Comparison of ENCODE assay signal across 27 cellular contexts in genomic region chr1:202698276-202698675, GRCh38. TPM values are rescaled to one million over a fixed set of nuclear protein-coding genes. Genes with fewer than 3 reads are reported as not detected.
DNase-seq lines count a peak whose midpoint lies in the region; ATAC-seq and TF ChIP-seq lines count a peak whose summit lies in the region.
"Had no signal": no experiment of that assay in that cellular context is flagged by ENCODE, and none has a peak within 500 bp of the region (broad histone marks: within the 10 kb centered on the region; RNA-seq: fewer than 3 reads in every experiment).

No MANE protein-coding gene starts in this region.

- no peaks in the 10 kb centered on the region for H3K4me1 ChIP-seq in hepatocyte (ENCODE audit: insufficient read depth)
- H3K4me1 ChIP-seq: colonic mucosa, left ventricle myocardium inferior had no signal

- no peak overlapping the region for H3K4me3 Mint-ChIP-seq in natural killer cell treated with Interleukin-12 subunit alpha and Interleukin-12 subunit beta and Interleukin-15 and Interleukin-18, amount 100 ng/mL, for 72 hours
- no peak overlapping the region for H3K4me3 Mint-ChIP-seq in natural killer cell
- H3K4me3 Mint-ChIP-seq: naive thymus-derived CD8-positive, alpha-beta T cell had no signal

- H3K9me3 ChIP-seq in hepatocyte (ENCODE audit: low read depth) = no peaks in the 10 kb centered on the region
- H3K9me3 ChIP-seq: colonic mucosa, left ventricle myocardium inferior, MG63 had no signal

- H3K27ac ChIP-seq in hepatocyte = no peak overlapping the region
- H3K27ac ChIP-seq: C4-2B, colonic mucosa, left ventricle myocardium inferior had no signal

- H3K9me2 ChIP-seq in hepatocyte (replicated peaks; ENCODE audit: insufficient read depth) = no peaks in the 10 kb centered on the region

- H3K27ac Mint-ChIP-seq in natural killer cell treated with Interleukin-12 subunit alpha and Interleukin-12 subunit beta and Interleukin-15 and Interleukin-18, amount 100 ng/mL, for 72 hours = no peak overlapping the region
- no peak overlapping the region for H3K27ac Mint-ChIP-seq in natural killer cell

- peaks cover 6 to 7% of the 10 kb centered on the region in 2 donors for H3K4me1 Mint-ChIP-seq in natural killer cell treated with Interleukin-12 subunit alpha and Interleukin-12 subunit beta and Interleukin-15 and Interleukin-18, amount 100 ng/mL, for 72 hours (ENCODE audit: low read depth in 2 of 2)
- H3K4me1 Mint-ChIP-seq in natural killer cell = peaks cover 6% of the 10 kb centered on the region in 2 donors

- H3K36me3 ChIP-seq in hepatocyte (replicated peaks; ENCODE audit: insufficient read depth, low read depth) = no peaks in the 10 kb centered on the region
- H3K36me3 ChIP-seq: colonic mucosa, left ventricle myocardium inferior, MG63 had no signal

- H4K20me1 ChIP-seq in hepatocyte (ENCODE audit: insufficient read depth, poor library complexity, severe bottlenecking) = no peaks in the 10 kb centered on the region

- peaks cover 31 to 35% of the 10 kb centered on the region in 2 donors for H3K27me3 Mint-ChIP-seq in natural killer cell treated with Interleukin-12 subunit alpha and Interleukin-12 subunit beta and Interleukin-15 and Interleukin-18, amount 100 ng/mL, for 72 hours
- H3K27me3 Mint-ChIP-seq in natural killer cell (ENCODE audit: low read depth in 2 of 2) = peaks cover 18 to 34% of the 10 kb centered on the region in 2 donors

- TF ChIP-seq CTCF in natural killer cell (IDR thresholded peaks at IDR 0.05) (no peak), hepatocyte (IDR thresholded peaks at IDR 0.05; ENCODE audit: poor library complexity) (no peak)

- DNase-seq in natural killer cell treated with Interleukin-12 subunit alpha and Interleukin-12 subunit beta and Interleukin-15 and Interleukin-18, amount 100 ng/mL, for 72 hours (ENCODE audit: low spot score) = no peak
- DNase-seq in natural killer cell = no peak
- DNase-seq in M059J (ENCODE audit: low read depth) = peak; percentile 59
- peak; percentile 57 for DNase-seq in UCSD-AML1 (lab: John Stamatoyannopoulos, UW; ENCODE audit: unreplicated experiment)
- no peak for DNase-seq in SIG-M5 treated with dmso at 0.1 percent for 504 hours (lab: John Stamatoyannopoulos, UW; ENCODE audit: unreplicated experiment)
- no peak for DNase-seq in hepatocyte (ENCODE audit: low spot score)
- DNase-seq: activated naive CD4-positive, alpha-beta T cell treated with anti-CD3 and anti-CD28 coated beads, Interleukin-2, amount 50 U/mL, for 16 hours; activated T-cell treated with anti-CD3 and anti-CD28 coated beads, Interleukin-2, amount 50 U/mL, for 48 hours; colonic mucosa; effector memory CD4-positive, alpha-beta T cell; erythroblast; foreskin fibroblast; H7; left ventricle myocardium inferior; MG63; naive thymus-derived CD8-positive, alpha-beta T cell; NCI-H2171; NCI-H524; retina; RPMI8226; stimulated activated CD4-positive, alpha-beta T cell treated with anti-CD3 and anti-CD28 coated beads, Interleukin-2, amount 100 ng/mL, for 24 hours had no signal

- no peaks in the 10 kb centered on the region for H3K36me3 Mint-ChIP-seq in natural killer cell treated with Interleukin-12 subunit alpha and Interleukin-12 subunit beta and Interleukin-15 and Interleukin-18, amount 100 ng/mL, for 72 hours
- H3K36me3 Mint-ChIP-seq in natural killer cell = no peaks in the 10 kb centered on the region
- H3K36me3 Mint-ChIP-seq: naive thymus-derived CD8-positive, alpha-beta T cell had no signal

- H3K27me3 ChIP-seq in hepatocyte = peaks cover 25% of the 10 kb centered on the region
- H3K27me3 ChIP-seq: colonic mucosa had no signal

- H3K9me3 Mint-ChIP-seq in natural killer cell treated with Interleukin-12 subunit alpha and Interleukin-12 subunit beta and Interleukin-15 and Interleukin-18, amount 100 ng/mL, for 72 hours = no peaks in the 10 kb centered on the region
- no peaks in the 10 kb centered on the region for H3K9me3 Mint-ChIP-seq in natural killer cell

- intact Hi-C loops in natural killer cell (cut with micrococcal nuclease) = no loop called here

- no peak overlapping the region for H3K4me2 ChIP-seq in hepatocyte
- H3K4me2 ChIP-seq: smooth muscle cell had no signal

- peak; percentile 24 to 33 for ATAC-seq in natural killer cell treated with Interleukin-12 subunit alpha and Interleukin-12 subunit beta and Interleukin-15 and Interleukin-18, amount 100 ng/mL, for 72 hours
- ATAC-seq in natural killer cell (no peak), HG03159 (IDR thresholded peaks at IDR 0.05; ENCODE audit: unreplicated experiment) (no peak)
- ATAC-seq: naive thymus-derived CD8-positive, alpha-beta T cell; SK-N-SH treated with all-trans-retinoic acid at 6 μM for 48 hours had no signal

- H3K79me2 ChIP-seq in hepatocyte = no peaks in the 10 kb centered on the region

- WGBS in hepatocyte (ENCODE audit: low lambda C conversion rate, missing lambda C conversion rate) = 86% methylated on average over 8 of the region's 8 CpGs

- no peak overlapping the region for H3K4me3 ChIP-seq in hepatocyte
- H3K4me3 ChIP-seq: colonic mucosa, left ventricle myocardium inferior, MG63, smooth muscle cell had no signal

- no peak overlapping the region for H2AFZ ChIP-seq in hepatocyte

RNA-seq across cellular contexts. Expression of gene SYT2, which starts 12.0 kb away (rescaled TPM):
- total RNA-seq in natural killer cell treated with Interleukin-12 subunit alpha and Interleukin-12 subunit beta and Interleukin-15 and Interleukin-18, amount 100 ng/mL, for 72 hours = not detected
- total RNA-seq in natural killer cell (not detected), hepatocyte (0.64 and 0.90 TPM in 2 replicates)
- not detected in 2 replicates for total RNA-seq in M059J (2014; rRNA removed; shearing (Covaris generic))
- 0.12 and 0.81 TPM in 2 replicates for polyA plus RNA-seq in hepatocyte
- total RNA-seq: activated CD8-positive, alpha-beta memory T cell treated with anti-CD3 and anti-CD28 coated beads for 36 hours; left ventricle myocardium inferior; naive thymus-derived CD8-positive, alpha-beta T cell; osteoblast; smooth muscle cell had no signal
- polyA plus RNA-seq: smooth muscle cell had no signal

Comparison
In these comparisons a context has a peak if more than half of its experiments do, and no peak if none do; other contexts are left out.
1. ATAC-seq: peak in natural killer cell treated with Interleukin-12 subunit alpha and Interleukin-12 subunit beta and Interleukin-15 and Interleukin-18, amount 100 ng/mL, for 72 hours (2 of 2); none in natural killer cell (0 of 3) and HG03159 (single experiment).
2. DNase-seq: peak in M059J (single experiment) and UCSD-AML1 (single experiment); none in natural killer cell treated with Interleukin-12 subunit alpha and Interleukin-12 subunit beta and Interleukin-15 and Interleukin-18, amount 100 ng/mL, for 72 hours (single experiment), natural killer cell (single experiment), SIG-M5 treated with dmso at 0.1 percent for 504 hours (single experiment) and hepatocyte (single experiment).